Comparison of ENCODE assay signal across 13 cellular contexts in the genomic region with DNA sequence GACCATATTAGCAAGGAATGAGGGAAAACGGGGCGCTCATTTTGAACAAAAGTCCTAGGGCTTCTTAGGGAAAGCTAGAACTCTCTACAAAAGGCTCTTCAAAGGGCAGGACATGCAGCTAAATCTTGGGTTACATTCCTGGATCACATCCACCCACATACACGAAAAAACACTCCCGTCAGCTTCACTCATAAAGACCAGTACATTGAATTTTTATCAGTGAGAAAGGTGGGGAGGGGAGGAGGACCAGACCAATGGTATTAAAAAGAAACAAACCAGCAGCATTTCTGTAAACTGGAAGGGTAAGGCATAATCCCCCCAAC. TPM values are rescaled to one million over a fixed set of nuclear protein-coding genes. Genes with fewer than 3 reads are reported as not detected.
A peak's percentile ranks its signal among the peaks of the same experiment; 100 is the strongest.
DNase-seq lines count a peak whose midpoint lies in the region; ATAC-seq, FAIRE-seq and TF ChIP-seq lines count a peak whose summit lies in the region.
"Had no signal": no experiment of that assay in that cellular context is flagged by ENCODE, and none has a peak within 500 bp of the region (broad histone marks: within the 10 kb centered on the region; RNA-seq: fewer than 3 reads in every experiment).

No MANE protein-coding gene starts in this region.

- peaks cover 16% of the 10 kb centered on the region for H3K4me1 Mint-ChIP-seq in astrocyte (ENCODE audit: low read depth, unreplicated experiment)

- in situ Hi-C loops in GM23248 (cut with MboI): no loop called here

- H4K91ac ChIP-seq in trophoblast cell (ENCODE audit: low read depth, low read length): no peak overlapping the region

- H3K9ac ChIP-seq in GM23248 (no peak overlapping the region), astrocyte (ENCODE audit: low read length) (no peak overlapping the region), trophoblast cell (ENCODE audit: low read length) (no peak overlapping the region)

- H2AK5ac ChIP-seq in trophoblast cell (ENCODE audit: low read length): no peak overlapping the region

- no peaks in the 10 kb centered on the region for H3K27me3 Mint-ChIP-seq in astrocyte (ENCODE audit: low read depth, unreplicated experiment)
- H3K27me3 Mint-ChIP-seq: CD4-positive, alpha-beta T cell had no signal

- peaks cover 10% of the 10 kb centered on the region for H3K9me3 Mint-ChIP-seq in astrocyte (ENCODE audit: unreplicated experiment)

- no peaks in the 10 kb centered on the region for H3K9me2 ChIP-seq in GM23248 (ENCODE audit: insufficient read depth)

- no peak overlapping the region for H3K4ac ChIP-seq in trophoblast cell (ENCODE audit: low read depth, low read length)

- H4K8ac ChIP-seq in trophoblast cell (ENCODE audit: low read depth, low read length): no peak overlapping the region

- H3K27ac ChIP-seq in ACC112 (ENCODE audit: low read depth, low read length) (peak overlapping the region; percentile 10; the same call in 1 of the 2 replicates), GM23248 (no peak overlapping the region), astrocyte (ENCODE audit: low read depth, low read length) (no peak overlapping the region), trophoblast cell (ENCODE audit: low read depth, low read length) (no peak overlapping the region), uterus (no peak overlapping the region)

- peaks cover 6% of the 10 kb centered on the region for H3F3A ChIP-seq in GM23248 (ENCODE audit: insufficient read depth)

- H3K14ac ChIP-seq in trophoblast cell (ENCODE audit: low read length): no peak overlapping the region

- peaks cover 19% of the 10 kb centered on the region for H3K4me1 ChIP-seq in ACC112 (ENCODE audit: control insufficient read depth, insufficient read depth, low read length, unreplicated experiment)
- H3K4me1 ChIP-seq in GM23248 (ENCODE audit: insufficient read depth): peaks cover 6% of the 10 kb centered on the region
- H3K4me1 ChIP-seq in astrocyte (ENCODE audit: insufficient read depth, low read length): peaks cover 15% of the 10 kb centered on the region
- no peaks in the 10 kb centered on the region for H3K4me1 ChIP-seq in trophoblast cell (ENCODE audit: control insufficient read depth in 1 of 2, insufficient read depth in 2 of 2, low read length in 2 of 2)
- no peaks in the 10 kb centered on the region for H3K4me1 ChIP-seq in uterus

- H3K36me3 ChIP-seq in ACC112 (ENCODE audit: insufficient read depth, low read length) (no peaks in the 10 kb centered on the region), GM23248 (ENCODE audit: low read depth) (no peaks in the 10 kb centered on the region), astrocyte (ENCODE audit: insufficient read depth, low read length) (no peaks in the 10 kb centered on the region), trophoblast cell (ENCODE audit: control insufficient read depth in 1 of 2, insufficient read depth in 2 of 2, low read length in 2 of 2) (no peaks in the 10 kb centered on the region), uterus (no peaks in the 10 kb centered on the region)

- TF ChIP-seq CTCF in astrocyte (IDR thresholded peaks at IDR 0.05; ENCODE audit: insufficient read depth, low read depth, low read length) (no peak), uterus (IDR thresholded peaks at IDR 0.05) (no peak)

- H2BK5ac ChIP-seq in trophoblast cell (ENCODE audit: low read depth, low read length, poor library complexity): no peak overlapping the region

- H4K20me1 ChIP-seq in GM23248 (ENCODE audit: insufficient read depth) (no peaks in the 10 kb centered on the region), astrocyte (ENCODE audit: insufficient read depth, low read length) (no peaks in the 10 kb centered on the region)

- H3K9me3 ChIP-seq in GM23248 (ENCODE audit: low read depth): no peaks in the 10 kb centered on the region
- no peaks in the 10 kb centered on the region for H3K9me3 ChIP-seq in astrocyte (ENCODE audit: insufficient read depth, low read depth, low read length)
- no peaks in the 10 kb centered on the region for H3K9me3 ChIP-seq in trophoblast cell (ENCODE audit: insufficient read depth, low read depth, low read length)
- H3K9me3 ChIP-seq in uterus: no peaks in the 10 kb centered on the region

- no peaks in the 10 kb centered on the region for H3K79me1 ChIP-seq in trophoblast cell (ENCODE audit: low read length)

- no peak overlapping the region for H3K4me3 Mint-ChIP-seq in astrocyte (ENCODE audit: unreplicated experiment)
- H3K4me3 Mint-ChIP-seq: CD4-positive, alpha-beta T cell had no signal

- no peak overlapping the region for H3K23ac ChIP-seq in trophoblast cell (ENCODE audit: low read length)

- no peak overlapping the region for H2BK12ac ChIP-seq in trophoblast cell (ENCODE audit: low read length)

- H3K27ac Mint-ChIP-seq in astrocyte (ENCODE audit: unreplicated experiment): no peak overlapping the region
- H3K27ac Mint-ChIP-seq: CD4-positive, alpha-beta T cell had no signal

- no peak overlapping the region for H3K18ac ChIP-seq in trophoblast cell (ENCODE audit: low read length)

- H3K4me3 ChIP-seq in ACC112 (ENCODE audit: low read depth, low read length): no peak overlapping the region
- H3K4me3 ChIP-seq in GM23248: no peak overlapping the region
- no peak overlapping the region for H3K4me3 ChIP-seq in astrocyte (ENCODE audit: insufficient read depth, low read depth, low read length)
- H3K4me3 ChIP-seq in trophoblast cell (ENCODE audit: low read depth, low read length): no peak overlapping the region
- no peak overlapping the region for H3K4me3 ChIP-seq in uterus

- no peak for FAIRE-seq in astrocyte (lab: Jason Lieb, UNC)

- intact Hi-C loops in uterus (cut with DNase I; ENCODE audit: low total_unique reads): no loop called here

- no peak for ATAC-seq in HG02763 (IDR thresholded peaks at IDR 0.05; ENCODE audit: unreplicated experiment)

- H3K4me2 ChIP-seq in GM23248 (ENCODE audit: unreplicated experiment) (no peak overlapping the region), astrocyte (ENCODE audit: low read length) (peak overlapping the region; percentile 25), trophoblast cell (ENCODE audit: low read length) (no peak overlapping the region)

- H2AFZ ChIP-seq in ACC112 (ENCODE audit: low read length, unreplicated experiment) (peak overlapping the region; percentile 16), GM23248 (peak overlapping the region; percentile 16; the same call in 1 of the 2 replicates), astrocyte (ENCODE audit: low read depth, low read length) (no peak overlapping the region), trophoblast cell (ENCODE audit: insufficient read depth, low read length, poor library complexity) (no peak overlapping the region)

- H2BK120ac ChIP-seq in trophoblast cell (ENCODE audit: insufficient read depth, low read length, poor library complexity): no peak overlapping the region

- DNase-seq in GM23248: no peak
- DNase-seq in astrocyte (ENCODE audit: low read depth): no peak
- DNase-seq in iris pigment epithelial cell (ENCODE audit: low read depth): peak; percentile 52
- no peak for DNase-seq in activated CD4-positive, alpha-beta T cell treated with anti-CD3 and anti-CD28 coated beads for 48 hours
- DNase-seq in trophoblast cell: no peak
- DNase-seq in uterus: no peak
- DNase-seq: 8988T; CD4-positive, alpha-beta T cell; NCI-H1436; NCI-H2029 treated with DMSO at 0.1 percent for 48 hours; NCI-H510A treated with DMSO at 0.1 percent for 48 hours had no signal

- WGBS in GM23248 (ENCODE audit: low coverage in 1 of 2, low lambda C conversion rate in 2 of 2, missing lambda C conversion rate in 2 of 2), 2 experiments: 70 to 71% methylated on average over 4 of the region's 4 CpGs
- no CpG with 5 or more reads among the region's 4 CpGs for WGBS in trophoblast cell (ENCODE audit: extremely low coverage, insufficient coverage, insufficient read length)

- H3K79me2 ChIP-seq in ACC112 (ENCODE audit: control insufficient read depth, insufficient read depth, low read length, unreplicated experiment): no peaks in the 10 kb centered on the region
- no peaks in the 10 kb centered on the region for H3K79me2 ChIP-seq in GM23248 (ENCODE audit: insufficient read depth)
- H3K79me2 ChIP-seq in astrocyte (ENCODE audit: insufficient read depth, low read length): no peaks in the 10 kb centered on the region
- no peaks in the 10 kb centered on the region for H3K79me2 ChIP-seq in trophoblast cell (ENCODE audit: control insufficient read depth, insufficient read depth, low read length, poor library complexity)

- H3K27me3 ChIP-seq in ACC112 (ENCODE audit: insufficient read depth, low read length): no peaks in the 10 kb centered on the region
- H3K27me3 ChIP-seq in GM23248 (replicated peaks; ENCODE audit: insufficient read depth): no peaks in the 10 kb centered on the region
- peaks cover 2% of the 10 kb centered on the region for H3K27me3 ChIP-seq in astrocyte (ENCODE audit: insufficient read depth, low read length)
- no peaks in the 10 kb centered on the region for H3K27me3 ChIP-seq in trophoblast cell (ENCODE audit: insufficient read depth, low read length)
- H3K27me3 ChIP-seq in uterus: no peaks in the 10 kb centered on the region

- TF ChIP-seq POLR2A in uterus (IDR thresholded peaks at IDR 0.05): no peak

- H3K36me3 Mint-ChIP-seq in astrocyte (ENCODE audit: low read depth, unreplicated experiment): peaks cover 4% of the 10 kb centered on the region

- H4K12ac ChIP-seq in trophoblast cell (ENCODE audit: low read depth, low read length): no peak overlapping the region

RNA-seq across cellular contexts. Expression of a gene that starts 31.7 kb away (rescaled TPM):
- 0.43 and 0.51 TPM in 2 replicates for total RNA-seq in GM23248 (2014; rRNA removed; shearing (Covaris generic))
- 0.20 and 0.24 TPM in 2 replicates for polyA plus RNA-seq in GM23248 (2016; fragmentation: Nextera tagmentation; extraction: Ambion mirVana)
- total RNA-seq in astrocyte (0.23 and 0.55 TPM in 2 replicates), uterus (1 to 10 TPM; 1.2 to 6.4 (median 1.3) TPM)
- polyA plus RNA-seq in trophoblast cell (2013): 0.27 and 0.28 TPM in 2 replicates

RNA-seq across cellular contexts. Expression of a gene that starts 46.2 kb away (rescaled TPM):
- 63.1 and 64.9 TPM in 2 replicates for total RNA-seq in GM23248 (2014; rRNA removed; shearing (Covaris generic))
- polyA plus RNA-seq in GM23248 (2016; fragmentation: Nextera tagmentation; extraction: Ambion mirVana): 16.8 and 17.0 TPM in 2 replicates
- total RNA-seq in astrocyte (31.3 and 31.5 TPM in 2 replicates), uterus (10 to 100 TPM; 34.1 to 50.5 (median 41.7) TPM)
- polyA plus RNA-seq in trophoblast cell (2013): 27.7 and 28.1 TPM in 2 replicates

Comparison
In these comparisons a context has a peak if more than half of its experiments do, and no peak if none do; other contexts are left out.
1. H2AFZ ChIP-seq: peak in ACC112 (single experiment) and GM23248 (single experiment); none in astrocyte (single experiment) and trophoblast cell (single experiment).